8 cellular contexts compared by ENCODE assay signal in the genomic region with DNA sequence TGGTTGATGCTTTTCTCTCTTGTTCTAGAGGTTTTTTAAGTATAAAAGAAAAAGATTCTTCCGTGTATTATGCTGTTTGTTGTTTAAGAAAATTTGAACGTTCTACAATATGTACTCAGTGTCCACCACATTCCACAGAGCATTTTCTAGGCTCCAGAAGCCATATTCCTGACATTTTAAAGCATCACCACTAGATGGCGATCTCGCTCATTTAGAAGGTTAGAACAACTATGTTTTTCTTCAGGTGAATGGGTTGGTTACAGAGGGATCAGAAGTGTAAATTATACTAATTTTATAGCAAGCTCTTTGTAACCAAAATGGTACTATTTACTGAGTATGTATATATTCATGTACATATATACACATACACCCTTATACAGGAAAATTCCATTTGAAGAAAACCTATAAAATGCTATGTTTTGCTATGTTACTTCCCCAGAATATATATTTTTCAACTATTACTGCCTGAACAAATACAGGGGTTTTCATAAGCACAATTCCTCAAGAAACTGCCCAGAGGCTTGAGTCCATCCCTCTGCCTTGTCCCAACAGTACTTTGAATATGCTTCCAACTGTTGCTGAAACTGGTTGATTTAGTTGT.
A peak's percentile ranks its signal among the peaks of the same experiment; 100 is the strongest.
DNase-seq lines count a peak whose midpoint lies in the region; ATAC-seq, FAIRE-seq and TF ChIP-seq lines count a peak whose summit lies in the region.

No MANE protein-coding gene starts in this region.

- H3K79me2 ChIP-seq in astrocyte (ENCODE audit: insufficient read depth, low read length) = no peaks in the 10 kb centered on the region

- no peaks in the 10 kb centered on the region for H3K36me3 Mint-ChIP-seq in astrocyte (ENCODE audit: low read depth, unreplicated experiment)

- ATAC-seq in GM19043 (IDR thresholded peaks at IDR 0.05; ENCODE audit: low read depth, unreplicated experiment) (peak; percentile 74), HG03196 (IDR thresholded peaks at IDR 0.05; ENCODE audit: unreplicated experiment) (peak; percentile 66)
- no peak for ATAC-seq in stimulated activated naive CD8-positive, alpha-beta T cell treated with anti-CD3 and anti-CD28 coated beads, Interleukin-15, Interleukin-2, amounts not matched to agents 100 U/mL and 50 U/mL, for 24 hours

- H3K4me2 ChIP-seq in astrocyte (ENCODE audit: low read length) = no peak overlapping the region

- no peaks in the 10 kb centered on the region for H3K9me3 Mint-ChIP-seq in astrocyte (ENCODE audit: unreplicated experiment)

- no peak overlapping the region for H3K9ac ChIP-seq in astrocyte (ENCODE audit: low read length)

- DNase-seq in DMS 273 (lab: John Stamatoyannopoulos, UW; ENCODE audit: unreplicated experiment) (peak; percentile 76), DMS 273 treated with DMSO at 0.1 percent for 48 hours (lab: John Stamatoyannopoulos, UW) (no peak), NCI-H345 treated with DMSO at 0.1 percent for 48 hours (lab: John Stamatoyannopoulos, UW; ENCODE audit: unreplicated experiment) (peak; percentile 64), astrocyte (ENCODE audit: low read depth) (peak; percentile 25), iPS-NIHi7 (ENCODE audit: extremely low spot score) (peak; percentile 57)
- peak; percentile 17 for DNase-seq in stimulated activated naive CD8-positive, alpha-beta T cell treated with anti-CD3 and anti-CD28 coated beads, Interleukin-15, Interleukin-2, amounts not matched to agents 100 U/mL and 50 U/mL, for 24 hours

- no peak overlapping the region for H2AFZ ChIP-seq in astrocyte (ENCODE audit: low read depth, low read length)

- TF ChIP-seq CTCF in astrocyte (IDR thresholded peaks at IDR 0.05; ENCODE audit: insufficient read depth, low read depth, low read length) = peak; percentile 90

- H3K27ac Mint-ChIP-seq in astrocyte (ENCODE audit: unreplicated experiment) = no peak overlapping the region

- H3K4me1 ChIP-seq in astrocyte (ENCODE audit: insufficient read depth, low read length) = no peaks in the 10 kb centered on the region

- H3K27me3 Mint-ChIP-seq in astrocyte (ENCODE audit: low read depth, unreplicated experiment) = no peaks in the 10 kb centered on the region

- no peak overlapping the region for H3K4me3 Mint-ChIP-seq in astrocyte (ENCODE audit: unreplicated experiment)

- no peaks in the 10 kb centered on the region for H3K27me3 ChIP-seq in astrocyte (ENCODE audit: insufficient read depth, low read length)

- H3K4me3 ChIP-seq in astrocyte (ENCODE audit: insufficient read depth, low read depth, low read length) = no peak overlapping the region

- FAIRE-seq in astrocyte (lab: Jason Lieb, UNC) = peak; percentile 76

- no peaks in the 10 kb centered on the region for H3K36me3 ChIP-seq in astrocyte (ENCODE audit: insufficient read depth, low read length)

- no peaks in the 10 kb centered on the region for H3K9me3 ChIP-seq in astrocyte (ENCODE audit: insufficient read depth, low read depth, low read length)

- no peak overlapping the region for H3K27ac ChIP-seq in astrocyte (ENCODE audit: low read depth, low read length)

- no peaks in the 10 kb centered on the region for H4K20me1 ChIP-seq in astrocyte (ENCODE audit: insufficient read depth, low read length)

- H3K4me1 Mint-ChIP-seq in astrocyte (ENCODE audit: low read depth, unreplicated experiment) = peaks cover 9% of the 10 kb centered on the region
